In genomic region chr17:81381632-81382577, GRCh38 we compare ENCODE assay signal across 24 cellular contexts. TPM values are rescaled to one million over a fixed set of nuclear protein-coding genes. Genes with fewer than 3 reads are reported as not detected.
A peak's percentile ranks its signal among the peaks of the same experiment; 100 is the strongest.
DNase-seq lines count a peak whose midpoint lies in the region; ATAC-seq, FAIRE-seq and TF ChIP-seq lines count a peak whose summit lies in the region.
"Had no signal": no experiment of that assay in that cellular context is flagged by ENCODE, and none has a peak within 500 bp of the region (broad histone marks: within the 10 kb centered on the region; RNA-seq: fewer than 3 reads in every experiment).

No MANE protein-coding gene starts in this region.

- H3K27me3 ChIP-seq in HCT116 (ENCODE audit: insufficient read depth, low read length): no peaks in the 10 kb centered on the region
- peaks cover 44% of the 10 kb centered on the region for H3K27me3 ChIP-seq in neural progenitor cell

- POLR2A ChIA-PET in HCT116 (lab: Charles Lee): no interaction called here

- H3K9me3 ChIP-seq in HCT116 (ENCODE audit: control insufficient read depth in 1 of 2, insufficient read depth in 1 of 2, low read depth in 1 of 2, low read length in 2 of 2) (no peaks in the 10 kb centered on the region), T-helper 17 cell (ENCODE audit: control insufficient read depth, low read length, poor library complexity, severe bottlenecking) (no peaks in the 10 kb centered on the region), kidney (ENCODE audit: control insufficient read depth in 1 of 2, low read length in 2 of 2) (no peaks in the 10 kb centered on the region), neural progenitor cell (ENCODE audit: low read depth) (no peaks in the 10 kb centered on the region)
- H3K9me3 ChIP-seq: mucosa of descending colon, thoracic aorta had no signal

- H3K27ac ChIP-seq in HCT116 (ENCODE audit: low read depth, low read length) (peak overlapping the region; percentile 8; the same call in 1 of the 2 replicates), kidney (ENCODE audit: low read depth in 2 of 2, low read length in 2 of 2) (no peak overlapping the region), neural progenitor cell (no peak overlapping the region)
- H3K27ac ChIP-seq: thoracic aorta had no signal

- H3K4me1 ChIP-seq in HCT116 (ENCODE audit: control insufficient read depth in 1 of 2, insufficient read depth in 2 of 2, low read length in 2 of 2) (peaks cover 23 to 36% of the 10 kb centered on the region in 2 experiments), kidney (ENCODE audit: control insufficient read depth in 1 of 2, insufficient read depth in 1 of 2, low read depth in 1 of 2, low read length in 2 of 2) (peaks cover 8% of the 10 kb centered on the region in 2 donors), neural progenitor cell (peaks cover 14% of the 10 kb centered on the region)

- no peak for TF ChIP-seq CTCF in HCT116 (IDR thresholded peaks at IDR 0.05 in 2 of 3, conservative IDR thresholded peaks at IDR 0.05 in 1 of 3; ENCODE audit: borderline replicate concordance in 1 of 3, insufficient read depth in 1 of 3, low read depth in 2 of 3, low read length in 2 of 3)
- no peak for TF ChIP-seq CTCF in kidney (IDR thresholded peaks at IDR 0.05; ENCODE audit: borderline replicate concordance, extremely low read depth, insufficient read depth)
- no peak for TF ChIP-seq CTCF in neural progenitor cell (IDR thresholded peaks at IDR 0.05)

- TF ChIP-seq RAD21 in HCT116 (IDR thresholded peaks at IDR 0.05; ENCODE audit: low read depth): no peak

- peaks cover 13% of the 10 kb centered on the region for H3F3A ChIP-seq in neural progenitor cell (ENCODE audit: low read depth)

- DNase-seq in HCT116 (ENCODE audit: low read depth, low spot score): no peak
- no peak for DNase-seq in T-helper 17 cell
- DNase-seq in kidney: peak; percentile 58
- no peak for DNase-seq in neural progenitor cell (ENCODE audit: low spot score)
- no peak for DNase-seq in KBM-7
- no peak for DNase-seq in GM19239 (ENCODE audit: insufficient read length, low spot score)
- DNase-seq in posterior vena cava (ENCODE audit: low spot score): no peak
- DNase-seq: activated B cell treated with CpG ODN at 0.5 μM for 24 hours; activated CD4-positive, alpha-beta T cell treated with anti-CD3 and anti-CD28 coated beads, Interleukin-2, amount 50 U/mL, for 48 hours; activated effector memory CD4-positive, alpha-beta T cell treated with anti-CD3 and anti-CD28 coated beads, Interleukin-2, amount 50 U/mL, for 16 hours; Calu3; DND-41; effector memory CD4-positive, alpha-beta T cell; mucosa of descending colon; NCI-H187 treated with DMSO at 0.1 percent for 48 hours; NCI-H774; stimulated activated naive B cell treated with anti-CD40 and anti-IgM and Interleukin-4, amounts not matched to agents 10 μg/mL and 1 μg/mL and 100 μg/mL, for 72 hours; T1000 had no signal

- no peaks in the 10 kb centered on the region for H3K9me3 Mint-ChIP-seq in neural progenitor cell
- H3K9me3 Mint-ChIP-seq: activated B cell treated with CpG ODN at 0.5 μM for 24 hours; GM23338; stimulated activated naive B cell treated with anti-CD40 and anti-IgM and Interleukin-4, amounts not matched to agents 10 μg/mL and 1 μg/mL and 100 μg/mL, for 72 hours had no signal

- H2AFZ ChIP-seq in HCT116 (ENCODE audit: low read depth, low read length, poor library complexity, severe bottlenecking) (no peak overlapping the region), neural progenitor cell (replicated peaks) (no peak overlapping the region)
- H2AFZ ChIP-seq: GM23338 had no signal

- H3K36me3 ChIP-seq in HCT116 (ENCODE audit: control insufficient read depth in 1 of 2, insufficient read depth in 2 of 2, low read length in 2 of 2): no peaks in the 10 kb centered on the region
- H3K36me3 ChIP-seq in kidney (ENCODE audit: control insufficient read depth in 1 of 2, insufficient read depth in 2 of 2, low read length in 2 of 2): no peaks in the 10 kb centered on the region
- no peaks in the 10 kb centered on the region for H3K36me3 ChIP-seq in neural progenitor cell
- H3K36me3 ChIP-seq: thoracic aorta had no signal

- ATAC-seq in HCT116 (no peak), T-helper 17 cell (no peak), HG03280 (IDR thresholded peaks at IDR 0.05; ENCODE audit: unreplicated experiment) (no peak)
- ATAC-seq: esophagus mucosa; GM23338; mucosa of descending colon; stimulated activated naive B cell treated with anti-CD40 and anti-IgM and Interleukin-4, amounts not matched to agents 10 μg/mL and 1 μg/mL and 100 μg/mL, for 72 hours had no signal

- no TSS peak for BruUV-seq in HCT116 (replicated peaks; lab: Mats Ljungman, UMichigan)

- FAIRE-seq in kidney (lab: Jason Lieb, UNC): no peak
- FAIRE-seq in GM19239 (lab: Jason Lieb, UNC): no peak
- FAIRE-seq: frontal cortex had no signal

- TF ChIP-seq POLR2A in HCT116 (IDR thresholded peaks at IDR 0.05; ENCODE audit: borderline replicate concordance, extremely low read depth, insufficient read depth, insufficient read length): no peak

- H3K27ac Mint-ChIP-seq in T-helper 17 cell: no peak overlapping the region
- peak overlapping the region; percentile 38 for H3K27ac Mint-ChIP-seq in neural progenitor cell
- H3K27ac Mint-ChIP-seq: activated B cell treated with CpG ODN at 0.5 μM for 24 hours; GM23338; stimulated activated naive B cell treated with anti-CD40 and anti-IgM and Interleukin-4, amounts not matched to agents 10 μg/mL and 1 μg/mL and 100 μg/mL, for 72 hours had no signal

- no peaks in the 10 kb centered on the region for H3K79me2 ChIP-seq in HCT116 (ENCODE audit: insufficient read depth, low read length)
- no peaks in the 10 kb centered on the region for H3K79me2 ChIP-seq in neural progenitor cell (ENCODE audit: low read depth)

- H3K4me3 ChIP-seq in HCT116 (replicated peaks in 1 of 2; ENCODE audit: low read depth in 1 of 2, low read length in 2 of 2) (no peak overlapping the region), kidney (ENCODE audit: low read length in 2 of 2) (no peak overlapping the region), neural progenitor cell (no peak overlapping the region)
- H3K4me3 ChIP-seq: GM23338, mucosa of descending colon, smooth muscle cell, thoracic aorta had no signal

- H3K27me3 Mint-ChIP-seq in T-helper 17 cell (peaks cover 33% of the 10 kb centered on the region), neural progenitor cell (ENCODE audit: insufficient read depth, low read depth) (peaks cover 5% of the 10 kb centered on the region)

- RAD21 ChIA-PET in HCT116 (lab: Charles Lee; ENCODE audit: low non-redundant PET in 1 of 2, low total read pairs in 2 of 2, uncharacterized antibody in 2 of 2, unreplicated experiment in 2 of 2): interaction anchor here in 1 of 2 experiments (1.2 kb wide), 1 partner anchor 11 kb away, joined by 3 read pairs; no protein-coding TSS in a partner anchor

- H3K4me1 Mint-ChIP-seq in T-helper 17 cell (no peaks in the 10 kb centered on the region), neural progenitor cell (peaks cover 21% of the 10 kb centered on the region)
- H3K4me1 Mint-ChIP-seq: activated B cell treated with CpG ODN at 0.5 μM for 24 hours, GM23338 had no signal

- in situ Hi-C loops in KBM-7 (cut with MboI; ENCODE audit: low pct_unique_long_range_greater_than_20kb, low sequenced_read_pairs): no loop called here

- no peak overlapping the region for H3K4me2 ChIP-seq in HCT116 (ENCODE audit: low read length)
- H3K4me2 ChIP-seq in neural progenitor cell: no peak overlapping the region
- H3K4me2 ChIP-seq: GM23338, smooth muscle cell had no signal

- CTCF ChIA-PET in HCT116 (lab: Charles Lee): no interaction called here

- H3K36me3 Mint-ChIP-seq in T-helper 17 cell (ENCODE audit: low read depth): no peaks in the 10 kb centered on the region
- peaks cover 3% of the 10 kb centered on the region for H3K36me3 Mint-ChIP-seq in neural progenitor cell
- H3K36me3 Mint-ChIP-seq: stimulated activated naive B cell treated with anti-CD40 and anti-IgM and Interleukin-4, amounts not matched to agents 10 μg/mL and 1 μg/mL and 100 μg/mL, for 72 hours had no signal

- H3K9me2 ChIP-seq in HCT116 (ENCODE audit: insufficient read depth): no peaks in the 10 kb centered on the region

- H4K20me1 ChIP-seq in HCT116 (ENCODE audit: insufficient read depth) (no peaks in the 10 kb centered on the region), neural progenitor cell (ENCODE audit: low read depth) (peaks cover 18% of the 10 kb centered on the region)

- intact Hi-C loops in HCT116 (cut with micrococcal nuclease) (no loop called here), kidney (cut with DNase I) (no loop called here), posterior vena cava (cut with DNase I) (no loop called here)

- H3K9ac ChIP-seq in HCT116 (ENCODE audit: low read length) (no peak overlapping the region), kidney (ENCODE audit: low read length in 2 of 2) (no peak overlapping the region), neural progenitor cell (no peak overlapping the region)

- H3K4me3 Mint-ChIP-seq in T-helper 17 cell: peak overlapping the region; percentile 19
- H3K4me3 Mint-ChIP-seq in neural progenitor cell: peak overlapping the region; percentile 46
- H3K4me3 Mint-ChIP-seq: activated B cell treated with CpG ODN at 0.5 μM for 24 hours; GM23338; stimulated activated naive B cell treated with anti-CD40 and anti-IgM and Interleukin-4, amounts not matched to agents 10 μg/mL and 1 μg/mL and 100 μg/mL, for 72 hours had no signal

TF ChIP-seq in HCT116, 20 proteins besides CTCF, POLR2A, EP300 and RAD21:
- TF ChIP-seq TCF7L2 (IDR thresholded peaks at IDR 0.05; ENCODE audit: borderline replicate concordance, extremely low read depth, insufficient read depth, insufficient read length) (no peak), YY1 (IDR thresholded peaks at IDR 0.05; ENCODE audit: extremely low read depth, insufficient replicate concordance, low read depth, low read length) (no peak), CBX3 (IDR thresholded peaks at IDR 0.05; ENCODE audit: low read depth) (no peak), ATF3 (IDR thresholded peaks at IDR 0.05) (no peak), ELF1 (IDR thresholded peaks at IDR 0.05; ENCODE audit: borderline replicate concordance, low read depth) (no peak)

RNA-seq across cellular contexts. Expression of gene BAHCC1, which starts 13.4 kb away (rescaled TPM):
- total RNA-seq in HCT116 (2021; ENCODE audit: unreplicated experiment) (45.2 TPM), T-helper 17 cell (under 1 TPM; 0.22 to 0.29 TPM), kidney (20.5 TPM), neural progenitor cell (ENCODE audit: low replicate concordance) (3.4 and 26.3 TPM in 2 replicates), posterior vena cava (10 to 100 TPM; 17.3 to 19.1 TPM)
- polyA plus RNA-seq in HCT116 (2012): 16.1 and 18.2 TPM in 2 replicates
- 2.6 TPM for polyA plus RNA-seq in kidney (ENCODE audit: insufficient read depth, low read depth, low replicate concordance)
